Comparison of ENCODE assay signal across 1 cellular context in the genomic region with DNA sequence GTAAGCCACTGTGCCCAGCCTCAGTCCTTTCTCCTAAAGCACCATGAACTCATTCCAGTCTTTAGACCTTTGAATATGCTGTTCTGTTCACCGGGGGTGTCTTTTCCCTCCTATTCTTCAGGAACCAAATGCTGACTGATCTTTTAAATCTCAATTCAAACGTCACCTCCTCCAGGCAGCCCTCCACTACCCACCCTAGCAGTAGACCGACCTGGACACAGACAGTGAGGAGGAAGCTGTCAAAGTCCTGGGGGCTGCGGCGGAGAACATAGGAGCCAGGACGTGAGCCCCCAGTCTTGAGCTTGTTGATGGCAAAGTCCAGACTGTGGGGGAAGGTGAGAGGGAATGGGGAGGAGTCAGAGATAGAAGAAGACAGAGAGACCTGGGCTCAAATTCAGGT.
TF ChIP-seq lines count a peak whose summit lies in the region.

No MANE protein-coding gene starts in this region.

TF ChIP-seq in K562, 482 proteins besides CTCF, POLR2A, EP300 and RAD21:
- TF ChIP-seq, protein P1, sequence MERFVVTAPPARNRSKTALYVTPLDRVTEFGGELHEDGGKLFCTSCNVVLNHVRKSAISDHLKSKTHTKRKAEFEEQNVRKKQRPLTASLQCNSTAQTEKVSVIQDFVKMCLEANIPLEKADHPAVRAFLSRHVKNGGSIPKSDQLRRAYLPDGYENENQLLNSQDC (CRISPR knock-in tag; IDR thresholded peaks at IDR 0.05): no peak
- TF ChIP-seq BCOR (IDR thresholded peaks at IDR 0.05) (peak; percentile 53), ZNF79 (CRISPR knock-in tag; IDR thresholded peaks at IDR 0.05; ENCODE audit: low read depth) (no peak), ZNF436 (CRISPR knock-in tag; IDR thresholded peaks at IDR 0.05) (0 out of 2 replicates have a peak, but pooled peaks have one; percentile 27), ZNF77 (CRISPR knock-in tag; IDR thresholded peaks at IDR 0.05) (no peak), PPARD (CRISPR knock-in tag; IDR thresholded peaks at IDR 0.05) (no peak), PHF20 (IDR thresholded peaks at IDR 0.05; ENCODE audit: partially characterized antibody) (no peak), STAT5A (IDR thresholded peaks at IDR 0.05; ENCODE audit: borderline replicate concordance, low read length) (no peak), NCOA6 (IDR thresholded peaks at IDR 0.05) (no peak), RBM25 (IDR thresholded peaks at IDR 0.05; ENCODE audit: low read depth, low read length, severe bottlenecking) (peak; percentile 53), ZNF124 (CRISPR knock-in tag; IDR thresholded peaks at IDR 0.05) (no peak), ZSCAN32 (CRISPR knock-in tag; IDR thresholded peaks at IDR 0.05) (no peak), KDM1A (IDR thresholded peaks at IDR 0.05) (0 out of 4 replicates have a peak, but pooled peaks of 1 of the 2 experiments have one; percentile 11), ZFP36 (IDR thresholded peaks at IDR 0.05; ENCODE audit: low read depth, low read length, partially characterized antibody) (peak; percentile 92), NR3C1 (CRISPR knock-in tag; IDR thresholded peaks at IDR 0.05) (no peak), ZNF324 (CRISPR knock-in tag; IDR thresholded peaks at IDR 0.05) (no peak)
- TF ChIP-seq, protein P2, sequence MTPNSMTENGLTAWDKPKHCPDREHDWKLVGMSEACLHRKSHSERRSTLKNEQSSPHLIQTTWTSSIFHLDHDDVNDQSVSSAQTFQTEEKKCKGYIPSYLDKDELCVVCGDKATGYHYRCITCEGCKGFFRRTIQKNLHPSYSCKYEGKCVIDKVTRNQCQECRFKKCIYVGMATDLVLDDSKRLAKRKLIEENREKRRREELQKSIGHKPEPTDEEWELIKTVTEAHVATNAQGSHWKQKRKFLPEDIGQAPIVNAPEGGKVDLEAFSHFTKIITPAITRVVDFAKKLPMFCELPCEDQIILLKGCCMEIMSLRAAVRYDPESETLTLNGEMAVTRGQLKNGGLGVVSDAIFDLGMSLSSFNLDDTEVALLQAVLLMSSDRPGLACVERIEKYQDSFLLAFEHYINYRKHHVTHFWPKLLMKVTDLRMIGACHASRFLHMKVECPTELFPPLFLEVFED (CRISPR knock-in tag; conservative IDR thresholded peaks at IDR 0.05): no peak
